26 cellular contexts compared by ENCODE assay signal in the genomic region with DNA sequence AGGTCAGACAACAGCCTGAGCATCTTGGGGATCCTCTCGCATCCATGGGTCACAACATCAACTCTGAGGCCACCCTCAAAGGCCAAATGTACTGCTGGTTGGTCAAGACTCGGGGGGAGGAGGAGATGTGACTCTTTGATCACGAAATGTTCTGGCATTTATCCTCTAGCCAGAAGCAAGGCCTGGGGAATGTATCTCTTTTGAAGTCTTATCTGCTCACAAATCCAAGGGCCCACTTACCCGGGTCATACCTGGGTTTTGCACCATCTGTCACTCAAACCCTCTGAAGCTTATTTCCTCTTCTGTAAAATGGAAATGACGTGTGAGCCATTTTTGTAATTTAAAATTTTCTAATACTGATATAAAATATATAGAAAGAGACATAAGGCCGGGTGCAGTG. TPM values are rescaled to one million over a fixed set of nuclear protein-coding genes. Genes with fewer than 3 reads are reported as not detected.
"Had no signal": no experiment of that assay in that cellular context is flagged by ENCODE, and none has a peak within 500 bp of the region (broad histone marks: within the 10 kb centered on the region; RNA-seq: fewer than 3 reads in every experiment).

No MANE protein-coding gene starts in this region.

- H3K36me3 ChIP-seq: Peyer's patch, SJSA1 had no signal

- DNase-seq: activated CD4-positive, alpha-beta memory T cell treated with anti-CD3 and anti-CD28 coated beads for 36 hours; activated CD4-positive, alpha-beta T cell treated with anti-CD3 and anti-CD28 coated beads, Interleukin-2, amount 10 ng/mL, durations not matched to agents 7 days and 5 days; activated CD4-positive, CD25-positive, alpha-beta regulatory T cell; activated CD8-positive, alpha-beta memory T cell treated with anti-CD3 and anti-CD28 coated beads for 24 hours; activated gamma-delta T cell treated with Interleukin-2 at 50 U/mL for 16 hours; activated naive CD4-positive, alpha-beta T cell treated with anti-CD3 and anti-CD28 coated beads, Interleukin-2, amount 10 ng/mL, durations not matched to agents 7 days and 5 days; activated naive CD8-positive, alpha-beta T cell treated with anti-CD3 and anti-CD28 coated beads for 36 hours; activated T-cell treated with anti-CD3 and anti-CD28 coated beads, Interleukin-2, amount 50 U/mL, for 48 hours; anterior cingulate cortex; caudate nucleus; Karpas-422; MM.1S; NCI-H1105; NCI-H1436; NCI-H187; NCI-H2081 treated with DMSO at 0.1 percent for 48 hours; NCI-H446; NCI-H524; Peyer's patch; SHP77; T-helper 1 cell had no signal

- H3K4me1 Mint-ChIP-seq: activated CD4-positive, alpha-beta T cell treated with anti-CD3 and anti-CD28 coated beads, Interleukin-2, amount 10 ng/mL, durations not matched to agents 7 days and 5 days; activated naive CD4-positive, alpha-beta T cell treated with anti-CD3 and anti-CD28 coated beads, Interleukin-2, amount 10 ng/mL, durations not matched to agents 7 days and 5 days; activated naive CD8-positive, alpha-beta T cell treated with anti-CD3 and anti-CD28 coated beads for 36 hours; activated T-helper 17 cell treated with anti-CD3 and anti-CD28 coated beads, Interleukin-2, amount 50 U/mL, for 72 hours had no signal

- H3K4me3 ChIP-seq: Peyer's patch, SJSA1 had no signal

- H3K27me3 ChIP-seq: Peyer's patch, SJSA1 had no signal

- ATAC-seq: activated T-helper 17 cell treated with anti-CD3 and anti-CD28 coated beads, Interleukin-2, amount 50 U/mL, for 72 hours had no signal

- H3K4me3 Mint-ChIP-seq: activated CD4-positive, alpha-beta memory T cell treated with anti-CD3 and anti-CD28 coated beads for 36 hours; activated CD4-positive, alpha-beta T cell treated with anti-CD3 and anti-CD28 coated beads, Interleukin-2, amount 10 ng/mL, durations not matched to agents 7 days and 5 days; activated naive CD4-positive, alpha-beta T cell treated with anti-CD3 and anti-CD28 coated beads, Interleukin-2, amount 10 ng/mL, durations not matched to agents 7 days and 5 days; activated naive CD8-positive, alpha-beta T cell treated with anti-CD3 and anti-CD28 coated beads for 36 hours; activated T-helper 17 cell treated with anti-CD3 and anti-CD28 coated beads, Interleukin-2, amount 50 U/mL, for 72 hours had no signal

- H3K27ac ChIP-seq: Peyer's patch, RWPE1, SJSA1, VCaP had no signal

- H3K27ac Mint-ChIP-seq: activated CD4-positive, alpha-beta memory T cell treated with anti-CD3 and anti-CD28 coated beads for 36 hours; activated CD4-positive, alpha-beta T cell treated with anti-CD3 and anti-CD28 coated beads, Interleukin-2, amount 10 ng/mL, durations not matched to agents 7 days and 5 days; activated naive CD4-positive, alpha-beta T cell treated with anti-CD3 and anti-CD28 coated beads, Interleukin-2, amount 10 ng/mL, durations not matched to agents 7 days and 5 days; activated naive CD8-positive, alpha-beta T cell treated with anti-CD3 and anti-CD28 coated beads for 36 hours; activated T-helper 17 cell treated with anti-CD3 and anti-CD28 coated beads, Interleukin-2, amount 50 U/mL, for 72 hours had no signal

- H3K27me3 Mint-ChIP-seq: activated CD4-positive, alpha-beta memory T cell treated with anti-CD3 and anti-CD28 coated beads for 36 hours; activated naive CD8-positive, alpha-beta T cell treated with anti-CD3 and anti-CD28 coated beads for 36 hours; activated T-helper 17 cell treated with anti-CD3 and anti-CD28 coated beads, Interleukin-2, amount 50 U/mL, for 72 hours had no signal

- H3K36me3 Mint-ChIP-seq: activated CD4-positive, alpha-beta memory T cell treated with anti-CD3 and anti-CD28 coated beads for 36 hours; activated naive CD4-positive, alpha-beta T cell treated with anti-CD3 and anti-CD28 coated beads, Interleukin-2, amount 10 ng/mL, durations not matched to agents 7 days and 5 days; activated naive CD8-positive, alpha-beta T cell treated with anti-CD3 and anti-CD28 coated beads for 36 hours had no signal

- H3K9me3 ChIP-seq: Peyer's patch, SJSA1 had no signal

- H3K9me3 Mint-ChIP-seq: activated CD4-positive, alpha-beta memory T cell treated with anti-CD3 and anti-CD28 coated beads for 36 hours; activated CD4-positive, alpha-beta T cell treated with anti-CD3 and anti-CD28 coated beads, Interleukin-2, amount 10 ng/mL, durations not matched to agents 7 days and 5 days; activated naive CD4-positive, alpha-beta T cell treated with anti-CD3 and anti-CD28 coated beads, Interleukin-2, amount 10 ng/mL, durations not matched to agents 7 days and 5 days; activated naive CD8-positive, alpha-beta T cell treated with anti-CD3 and anti-CD28 coated beads for 36 hours; activated T-helper 17 cell treated with anti-CD3 and anti-CD28 coated beads, Interleukin-2, amount 50 U/mL, for 72 hours had no signal

- H3K4me1 ChIP-seq: Peyer's patch had no signal

RNA-seq across cellular contexts. Expression of a gene that starts 13.2 kb away (rescaled TPM):
- total RNA-seq: activated CD4-positive, alpha-beta T cell treated with anti-CD3 and anti-CD28 coated beads, Interleukin-2, amount 10 ng/mL, durations not matched to agents 7 days and 5 days; activated naive CD8-positive, alpha-beta T cell treated with anti-CD3 and anti-CD28 coated beads for 36 hours; activated T-helper 17 cell treated with anti-CD3 and anti-CD28 coated beads, Interleukin-2, amount 50 U/mL, for 72 hours; chondrocyte; SJSA1 had no signal

RNA-seq across cellular contexts. Expression of a gene that starts 56.1 kb away (rescaled TPM):
- total RNA-seq: activated CD4-positive, alpha-beta memory T cell treated with anti-CD3 and anti-CD28 coated beads for 36 hours; activated naive CD8-positive, alpha-beta T cell treated with anti-CD3 and anti-CD28 coated beads for 36 hours; chondrocyte had no signal
